Comparison of ENCODE assay signal across 24 cellular contexts in the genomic region with DNA sequence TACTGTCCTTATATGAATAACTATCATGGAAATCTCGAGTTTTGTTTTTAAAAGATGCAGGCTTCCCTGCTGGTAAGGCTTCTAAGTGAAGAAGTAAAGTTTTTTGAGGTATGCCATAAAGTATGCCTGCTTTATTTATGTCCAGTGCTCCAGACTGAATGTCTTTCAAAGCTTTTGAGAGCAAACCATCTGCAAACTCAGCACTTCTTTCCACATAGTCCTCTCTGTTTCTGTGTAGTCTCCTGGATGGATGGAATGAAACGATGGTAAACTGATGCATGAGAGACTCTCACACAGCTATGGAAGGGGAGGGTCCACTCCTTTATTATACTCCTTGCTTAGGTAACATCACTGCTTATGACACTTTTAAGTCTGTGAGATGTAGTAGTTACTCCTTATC.
"Had no signal": no experiment of that assay in that cellular context is flagged by ENCODE, and none has a peak within 500 bp of the region (broad histone marks: within the 10 kb centered on the region; RNA-seq: fewer than 3 reads in every experiment).

No MANE protein-coding gene starts in this region.

- H3K4me1 Mint-ChIP-seq: mesothelial cell of epicardium, naive B cell had no signal

- FAIRE-seq: colon, endothelial cell of umbilical vein, islet of Langerhans, keratinocyte had no signal

- H3K27ac Mint-ChIP-seq: mesothelial cell of epicardium had no signal

- H3K27ac ChIP-seq: coronary artery, dorsolateral prefrontal cortex, esophagus muscularis mucosa, gastrocnemius medialis, heart right ventricle, left lung, lower lobe of right lung had no signal

- ATAC-seq: gastrocnemius medialis, heart right ventricle, left cardiac atrium, left lung, left ventricle myocardium superior, lower lobe of right lung, mucosa of descending colon had no signal

- H3K4me3 Mint-ChIP-seq: mesothelial cell of epicardium, naive B cell had no signal

- DNase-seq: dermis blood vessel endothelial cell; dorsolateral prefrontal cortex; effector CD4-positive, alpha-beta T cell; effector memory CD4-positive, alpha-beta T cell; foreskin melanocyte; gastrocnemius medialis; glutamatergic neuron; head of caudate nucleus; heart right ventricle; hippocampal formation; left cardiac atrium; left lung; left ventricle myocardium superior; lower lobe of right lung; mesenchymal stem cell; mucosa of descending colon; naive B cell had no signal

- H3K27me3 Mint-ChIP-seq: naive B cell had no signal

- H3K9me3 Mint-ChIP-seq: mesothelial cell of epicardium, naive B cell had no signal

- H3K4me1 ChIP-seq: esophagus muscularis mucosa, gastrocnemius medialis, heart right ventricle, left lung, lower lobe of right lung had no signal

- H3K9me3 ChIP-seq: esophagus muscularis mucosa, gastrocnemius medialis, heart right ventricle, left lung, lower lobe of right lung, mucosa of descending colon had no signal

- H3K27me3 ChIP-seq: dorsolateral prefrontal cortex, esophagus muscularis mucosa, gastrocnemius medialis, heart right ventricle, left lung had no signal

- H3K36me3 ChIP-seq: gastrocnemius medialis, left lung, lower lobe of right lung had no signal

- H3K4me3 ChIP-seq: coronary artery, dorsolateral prefrontal cortex, esophagus muscularis mucosa, gastrocnemius medialis, heart right ventricle, left lung, lower lobe of right lung, mucosa of descending colon had no signal
